21 cellular contexts compared by ENCODE assay signal in genomic region chr3:124934577-124934976, GRCh38. TPM values are rescaled to one million over a fixed set of nuclear protein-coding genes. Genes with fewer than 3 reads are reported as not detected.
DNase-seq lines count a peak whose midpoint lies in the region; TF ChIP-seq lines count a peak whose summit lies in the region.
"Had no signal": no experiment of that assay in that cellular context is flagged by ENCODE, and none has a peak within 500 bp of the region (broad histone marks: within the 10 kb centered on the region; RNA-seq: fewer than 3 reads in every experiment).

A gene with protein sequence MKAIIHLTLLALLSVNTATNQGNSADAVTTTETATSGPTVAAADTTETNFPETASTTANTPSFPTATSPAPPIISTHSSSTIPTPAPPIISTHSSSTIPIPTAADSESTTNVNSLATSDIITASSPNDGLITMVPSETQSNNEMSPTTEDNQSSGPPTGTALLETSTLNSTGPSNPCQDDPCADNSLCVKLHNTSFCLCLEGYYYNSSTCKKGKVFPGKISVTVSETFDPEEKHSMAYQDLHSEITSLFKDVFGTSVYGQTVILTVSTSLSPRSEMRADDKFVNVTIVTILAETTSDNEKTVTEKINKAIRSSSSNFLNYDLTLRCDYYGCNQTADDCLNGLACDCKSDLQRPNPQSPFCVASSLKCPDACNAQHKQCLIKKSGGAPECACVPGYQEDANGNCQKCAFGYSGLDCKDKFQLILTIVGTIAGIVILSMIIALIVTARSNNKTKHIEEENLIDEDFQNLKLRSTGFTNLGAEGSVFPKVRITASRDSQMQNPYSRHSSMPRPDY (minus strand): TSS chr3:124934751. CDS start chr3:124934712, 39 bp downstream.

- intact Hi-C loops in colonic mucosa (cut with DNase I) (loop anchor here (5.0 kb wide), 1 partner anchor 503 kb away; no protein-coding TSS in a partner anchor), OCI-LY7 (cut with micrococcal nuclease; ENCODE audit: unreplicated experiment) (no loop called here)

- peaks cover 3% of the 10 kb centered on the region for H3K9me3 Mint-ChIP-seq in nephron progenitor cell
- H3K9me3 Mint-ChIP-seq: activated CD4-positive, alpha-beta T cell treated with anti-CD3 and anti-CD28 coated beads, Interleukin-2, amount 10 ng/mL, durations not matched to agents 24 days and 14 days; activated naive CD4-positive, alpha-beta T cell treated with anti-CD3 and anti-CD28 coated beads, Interleukin-2, amount 50 U/mL, for 72 hours; CD4-positive, alpha-beta T cell; natural killer cell; stimulated activated naive CD8-positive, alpha-beta T cell treated with anti-CD3 and anti-CD28 coated beads, Interleukin-15, amount 100 ng/mL, for 72 hours had no signal

- H3K27ac Mint-ChIP-seq in nephron progenitor cell: no peak within 1 kb of the TSS
- H3K27ac Mint-ChIP-seq: activated CD4-positive, alpha-beta T cell treated with anti-CD3 and anti-CD28 coated beads, Interleukin-2, amount 10 ng/mL, durations not matched to agents 24 days and 14 days; activated naive CD4-positive, alpha-beta T cell treated with anti-CD3 and anti-CD28 coated beads, Interleukin-2, amount 50 U/mL, for 72 hours; CD4-positive, alpha-beta T cell; natural killer cell; stimulated activated naive CD8-positive, alpha-beta T cell treated with anti-CD3 and anti-CD28 coated beads, Interleukin-15, amount 100 ng/mL, for 72 hours had no signal

- TF ChIP-seq CTCF in colonic mucosa (IDR thresholded peaks at IDR 0.05) (no peak), osteoblast (IDR thresholded peaks at IDR 0.05; ENCODE audit: extremely low read depth, low read depth, low read length) (no peak), OCI-LY7 (conservative IDR thresholded peaks at IDR 0.05; ENCODE audit: low read length) (no peak), nephron progenitor cell (IDR thresholded peaks at IDR 0.05) (no peak)

- no peak within 1 kb of the TSS for H3K4me3 Mint-ChIP-seq in nephron progenitor cell
- H3K4me3 Mint-ChIP-seq: activated CD4-positive, alpha-beta T cell treated with anti-CD3 and anti-CD28 coated beads, Interleukin-2, amount 10 ng/mL, durations not matched to agents 24 days and 14 days; CD4-positive, alpha-beta T cell; IgD-negative memory B cell; natural killer cell; stimulated activated naive CD8-positive, alpha-beta T cell treated with anti-CD3 and anti-CD28 coated beads, Interleukin-15, amount 100 ng/mL, for 72 hours had no signal

- H3K27me3 ChIP-seq in colonic mucosa (no peaks in the 10 kb centered on the region), osteoblast (ENCODE audit: insufficient read depth, low read length) (peaks cover under 1% of the 10 kb centered on the region)
- H3K27me3 ChIP-seq: brain microvascular endothelial cell, esophagus squamous epithelium, vagina had no signal

- H3K79me2 ChIP-seq in osteoblast (ENCODE audit: insufficient read depth, low read length): no peaks in the 10 kb centered on the region
- no peaks in the 10 kb centered on the region for H3K79me2 ChIP-seq in OCI-LY7 (ENCODE audit: insufficient read depth, low read depth, low read length)

- POLR2A ChIA-PET in OCI-LY7 (lab: Charles Lee): no interaction called here

- in situ Hi-C loops in ACHN (cut with HindIII; ENCODE audit: low pct_ligation_motif_present, low pct_unique_long_range_greater_than_20kb, low sequenced_read_pairs): no loop called here

- H3K9me2 ChIP-seq in OCI-LY7 (ENCODE audit: insufficient read depth, low read length): no peaks in the 10 kb centered on the region

- peak within 1 kb of the TSS; percentile 14 for H2AFZ ChIP-seq in osteoblast (ENCODE audit: low read length)
- no peak within 1 kb of the TSS for H2AFZ ChIP-seq in OCI-LY7 (ENCODE audit: low read length)

- no peaks in the 10 kb centered on the region for H3K36me3 Mint-ChIP-seq in nephron progenitor cell (ENCODE audit: low read depth)
- H3K36me3 Mint-ChIP-seq: activated naive CD4-positive, alpha-beta T cell treated with anti-CD3 and anti-CD28 coated beads, Interleukin-2, amount 50 U/mL, for 72 hours; natural killer cell had no signal

- no TSS peak for BruUV-seq in OCI-LY7 (replicated peaks; lab: Mats Ljungman, UMichigan)

- no peaks in the 10 kb centered on the region for H3K4me1 Mint-ChIP-seq in nephron progenitor cell
- H3K4me1 Mint-ChIP-seq: IgD-negative memory B cell, natural killer cell had no signal

- no peaks in the 10 kb centered on the region for H4K20me1 ChIP-seq in osteoblast (ENCODE audit: insufficient read depth, low read length)
- no peaks in the 10 kb centered on the region for H4K20me1 ChIP-seq in OCI-LY7 (ENCODE audit: insufficient read depth, low read length)

- H3K27me3 Mint-ChIP-seq in nephron progenitor cell (ENCODE audit: low read depth, poor library complexity): peaks cover 10% of the 10 kb centered on the region

- H3K27ac ChIP-seq in colonic mucosa: peak within 1 kb of the TSS; percentile 82
- H3K27ac ChIP-seq in osteoblast (ENCODE audit: low read depth, low read length): no peak within 1 kb of the TSS
- no peak within 1 kb of the TSS for H3K27ac ChIP-seq in OCI-LY7 (ENCODE audit: low read depth, low read length, poor library complexity, severe bottlenecking)
- H3K27ac ChIP-seq: brain microvascular endothelial cell, esophagus squamous epithelium, prostate gland, RWPE1, vagina had no signal

- peak within 1 kb of the TSS; percentile 49 for H3K4me3 ChIP-seq in colonic mucosa
- H3K4me3 ChIP-seq in osteoblast (ENCODE audit: insufficient read depth, low read length): no peak within 1 kb of the TSS
- H3K4me3 ChIP-seq in OCI-LY7 (ENCODE audit: low read depth, low read length, poor library complexity, severe bottlenecking): no peak within 1 kb of the TSS
- H3K4me3 ChIP-seq: esophagus squamous epithelium, lung, prostate gland, vagina had no signal

- H3K9ac ChIP-seq in colonic mucosa (ENCODE audit: low read depth in 2 of 2, low read length in 2 of 2): peak within 1 kb of the TSS; percentile 64 to 96

- H3K36me3 ChIP-seq in colonic mucosa: no peaks in the 10 kb centered on the region
- no peaks in the 10 kb centered on the region for H3K36me3 ChIP-seq in osteoblast (ENCODE audit: insufficient read depth, low read length)
- no peaks in the 10 kb centered on the region for H3K36me3 ChIP-seq in OCI-LY7 (ENCODE audit: insufficient read depth, low read length)
- H3K36me3 ChIP-seq: brain microvascular endothelial cell, esophagus squamous epithelium, prostate gland, vagina had no signal

- peak; percentile 44 for DNase-seq in DMS53 treated with DMSO at 0.1 percent for 48 hours (lab: John Stamatoyannopoulos, UW; ENCODE audit: unreplicated experiment)
- DNase-seq in NCI-H146 (lab: John Stamatoyannopoulos, UW): peak; percentile 60
- peak; percentile 64 for DNase-seq in colonic mucosa
- DNase-seq in osteoblast (ENCODE audit: insufficient read length, low spot score, missing footprints): no peak
- no peak for DNase-seq in OCI-LY7 (ENCODE audit: low spot score)
- no peak for DNase-seq in ACHN
- DNase-seq in nephron progenitor cell: no peak
- DNase-seq in NCI-H446 (lab: John Stamatoyannopoulos, UW): no peak
- DNase-seq: activated CD4-positive, alpha-beta T cell treated with anti-CD3 and anti-CD28 coated beads, Interleukin-2, amount 10 ng/mL, durations not matched to agents 24 days and 14 days; brain microvascular endothelial cell; CD4-positive, alpha-beta T cell; esophagus squamous epithelium; natural killer cell; NCI-H2107; stimulated activated naive CD8-positive, alpha-beta T cell treated with anti-CD3 and anti-CD28 coated beads, Interleukin-15, amount 100 ng/mL, for 72 hours had no signal

- H3K4me1 ChIP-seq in colonic mucosa: no peaks in the 10 kb centered on the region
- H3K4me1 ChIP-seq in osteoblast (ENCODE audit: insufficient read depth, low read length): no peaks in the 10 kb centered on the region
- H3K4me1 ChIP-seq in OCI-LY7 (ENCODE audit: insufficient read depth, low read length, poor library complexity, severe bottlenecking): no peaks in the 10 kb centered on the region
- H3K4me1 ChIP-seq: esophagus squamous epithelium, prostate gland, vagina had no signal

- CTCF ChIA-PET in OCI-LY7 (lab: Charles Lee; ENCODE audit: unreplicated experiment): no interaction called here

- H3K9me3 ChIP-seq in colonic mucosa (no peaks in the 10 kb centered on the region), osteoblast (ENCODE audit: low read depth, low read length) (no peaks in the 10 kb centered on the region), OCI-LY7 (ENCODE audit: low read length) (no peaks in the 10 kb centered on the region)
- H3K9me3 ChIP-seq: esophagus squamous epithelium, prostate gland, vagina had no signal

- no peak within 1 kb of the TSS for H3K4me2 ChIP-seq in osteoblast (ENCODE audit: insufficient read depth, low read length)
- no peak within 1 kb of the TSS for H3K4me2 ChIP-seq in OCI-LY7 (ENCODE audit: low read length)

RNA-seq across cellular contexts. Expression of the gene that starts here (rescaled TPM):
- 100 to 1,000 TPM; 360 to 853 TPM for total RNA-seq in colonic mucosa
- not detected in 2 replicates for total RNA-seq in osteoblast
- total RNA-seq in OCI-LY7 (2014; rRNA removed; shearing (Covaris generic)): not detected in 2 replicates
- not detected in 2 replicates for total RNA-seq in OCI-LY7 (2022)
- total RNA-seq: activated CD4-positive, alpha-beta T cell treated with anti-CD3 and anti-CD28 coated beads, Interleukin-2, amount 10 ng/mL, durations not matched to agents 24 days and 14 days; activated naive CD4-positive, alpha-beta T cell treated with anti-CD3 and anti-CD28 coated beads, Interleukin-2, amount 50 U/mL, for 72 hours; vagina had no signal

Comparison
In these comparisons a context has a peak if more than half of its experiments do, and no peak if none do; other contexts are left out.
1. RNA of the gene that starts here (total RNA-seq): 360 to 853 TPM in colonic mucosa; not detected in osteoblast and not detected in OCI-LY7; every median in the first group is over 100 times any median in the second.
2. DNase-seq: peak in DMS53 treated with DMSO at 0.1 percent for 48 hours (single experiment), NCI-H146 (single experiment) and colonic mucosa (single experiment); none in osteoblast (single experiment), OCI-LY7 (single experiment), ACHN (single experiment), nephron progenitor cell (single experiment) and NCI-H446 (0 of 2).